Comparison of ENCODE assay signal across 18 cellular contexts in the genomic region with DNA sequence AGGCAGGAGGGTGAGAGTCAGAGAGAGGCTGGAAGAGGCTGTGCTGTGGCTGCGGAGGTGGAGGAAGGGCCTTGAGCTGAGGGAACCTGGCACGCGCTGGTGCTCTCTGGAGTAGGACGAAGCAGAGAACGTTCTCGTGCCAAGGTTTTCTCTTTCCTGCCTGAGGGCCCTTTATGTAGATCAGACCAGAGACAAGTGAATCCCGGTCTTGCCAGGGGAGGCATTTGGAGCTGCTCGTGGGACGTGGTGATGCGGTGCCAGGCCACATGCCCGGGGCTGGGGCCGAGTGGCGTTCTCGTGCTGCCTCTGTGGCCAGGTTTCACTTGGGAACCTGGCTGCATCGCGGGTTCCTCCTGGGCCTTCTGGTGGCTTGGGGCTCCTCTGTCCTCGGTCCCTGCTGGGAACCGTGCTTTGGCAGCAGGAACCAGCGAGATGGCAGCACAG. TPM values are rescaled to one million over a fixed set of nuclear protein-coding genes. Genes with fewer than 3 reads are reported as not detected.
DNase-seq lines count a peak whose midpoint lies in the region; ATAC-seq, FAIRE-seq and TF ChIP-seq lines count a peak whose summit lies in the region.
"Had no signal": no experiment of that assay in that cellular context is flagged by ENCODE, and none has a peak within 500 bp of the region (broad histone marks: within the 10 kb centered on the region; RNA-seq: fewer than 3 reads in every experiment).

No MANE protein-coding gene starts in this region.

- TF ChIP-seq POLR2A in sigmoid colon (IDR thresholded peaks at IDR 0.05): no peak

- peaks cover 90% of the 10 kb centered on the region for H3K79me2 ChIP-seq in astrocyte (ENCODE audit: insufficient read depth, low read length)

- POLR2A ChIA-PET in HEK293 (lab: Yijun Ruan, JAX): no interaction called here

- peak; percentile 39 to 69 for ATAC-seq in left cardiac atrium
- ATAC-seq in HG03135 (IDR thresholded peaks at IDR 0.05; ENCODE audit: unreplicated experiment): no peak
- ATAC-seq in activated naive CD8-positive, alpha-beta T cell treated with anti-CD3 and anti-CD28 coated beads, Interleukin-2, amount 50 U/mL, for 24 hours: no peak
- ATAC-seq: activated CD8-positive, alpha-beta memory T cell treated with anti-CD3 and anti-CD28 coated beads, Interleukin-2, amount 10 ng/mL, durations not matched to agents 7 days and 5 days; SK-N-SH treated with all-trans-retinoic acid at 6 μM for 48 hours; stimulated activated naive CD8-positive, alpha-beta T cell treated with anti-CD3 and anti-CD28 coated beads, Interleukin-15, amount 100 ng/mL, for 72 hours had no signal

- peaks cover 97% of the 10 kb centered on the region for H4K20me1 ChIP-seq in astrocyte (ENCODE audit: insufficient read depth, low read length)

- CTCF ChIA-PET in HEK293 (lab: Yijun Ruan, JAX): interaction anchor here (0.9 to 1.7 kb wide), 2 partner anchors 8 to 22 kb away, joined by 3 to 7 read pairs; no protein-coding TSS in a partner anchor

- no peaks in the 10 kb centered on the region for H3K9me3 Mint-ChIP-seq in astrocyte (ENCODE audit: unreplicated experiment)
- no peaks in the 10 kb centered on the region for H3K9me3 Mint-ChIP-seq in activated naive CD8-positive, alpha-beta T cell treated with anti-CD3 and anti-CD28 coated beads, Interleukin-2, amount 50 U/mL, for 24 hours
- H3K9me3 Mint-ChIP-seq: stimulated activated naive CD8-positive, alpha-beta T cell treated with anti-CD3 and anti-CD28 coated beads, Interleukin-15, amount 100 ng/mL, for 72 hours had no signal

- H3K9ac ChIP-seq in astrocyte (ENCODE audit: low read length): no peak overlapping the region

- TF ChIP-seq EP300 in sigmoid colon (IDR thresholded peaks at IDR 0.05): no peak

- peak overlapping the region; percentile 38 for H3K27ac Mint-ChIP-seq in astrocyte (ENCODE audit: unreplicated experiment)
- H3K27ac Mint-ChIP-seq in activated naive CD8-positive, alpha-beta T cell treated with anti-CD3 and anti-CD28 coated beads, Interleukin-2, amount 50 U/mL, for 24 hours: no peak overlapping the region
- H3K27ac Mint-ChIP-seq: activated CD8-positive, alpha-beta memory T cell treated with anti-CD3 and anti-CD28 coated beads, Interleukin-2, amount 10 ng/mL, durations not matched to agents 7 days and 5 days had no signal

- H3K27me3 ChIP-seq in astrocyte (ENCODE audit: insufficient read depth, low read length) (no peaks in the 10 kb centered on the region), sigmoid colon (no peaks in the 10 kb centered on the region)
- H3K27me3 ChIP-seq: BLaER1 treated with 17β-estradiol and CSF1 and Interleukin-3, amounts not matched to agents 10 nM and 100 nM had no signal

- no peak overlapping the region for H2AFZ ChIP-seq in astrocyte (ENCODE audit: low read depth, low read length)

- H3K4me1 ChIP-seq in HEK293 (ENCODE audit: control insufficient read depth, insufficient read depth, low read length) (no peaks in the 10 kb centered on the region; the same call in 1 of the 2 replicates), astrocyte (ENCODE audit: insufficient read depth, low read length) (peaks cover 10% of the 10 kb centered on the region), sigmoid colon (peaks cover 0 to 48% (median 35%) of the 10 kb centered on the region in 4 donors)

- H3K36me3 ChIP-seq in HEK293 (ENCODE audit: control insufficient read depth in 2 of 2, insufficient read depth in 1 of 2, low read length in 2 of 2): peaks cover 0 to 22% of the 10 kb centered on the region in 2 experiments; a peak in 2 of 3 replicates
- H3K36me3 ChIP-seq in astrocyte (ENCODE audit: insufficient read depth, low read length): peaks cover 3% of the 10 kb centered on the region
- H3K36me3 ChIP-seq in sigmoid colon: peaks cover 0 to 13% (median under 1%) of the 10 kb centered on the region in 4 donors

- no peak overlapping the region for H3K4me3 Mint-ChIP-seq in astrocyte (ENCODE audit: unreplicated experiment)
- no peak overlapping the region for H3K4me3 Mint-ChIP-seq in activated naive CD8-positive, alpha-beta T cell treated with anti-CD3 and anti-CD28 coated beads, Interleukin-2, amount 50 U/mL, for 24 hours
- H3K4me3 Mint-ChIP-seq: activated CD8-positive, alpha-beta memory T cell treated with anti-CD3 and anti-CD28 coated beads, Interleukin-2, amount 10 ng/mL, durations not matched to agents 7 days and 5 days; stimulated activated naive CD8-positive, alpha-beta T cell treated with anti-CD3 and anti-CD28 coated beads, Interleukin-15, amount 100 ng/mL, for 72 hours had no signal

- FAIRE-seq in astrocyte (lab: Jason Lieb, UNC): no peak

- H3K4me3 ChIP-seq in HEK293 (ENCODE audit: low read depth, low read length): no peak overlapping the region
- no peak overlapping the region for H3K4me3 ChIP-seq in astrocyte (ENCODE audit: insufficient read depth, low read depth, low read length)
- H3K4me3 ChIP-seq in sigmoid colon: no peak overlapping the region
- H3K4me3 ChIP-seq: BLaER1 treated with 17β-estradiol and CSF1 and Interleukin-3, amounts not matched to agents 10 nM and 100 nM; smooth muscle cell had no signal

- H3K27me3 Mint-ChIP-seq in astrocyte (ENCODE audit: low read depth, unreplicated experiment): no peaks in the 10 kb centered on the region
- H3K27me3 Mint-ChIP-seq in activated naive CD8-positive, alpha-beta T cell treated with anti-CD3 and anti-CD28 coated beads, Interleukin-2, amount 50 U/mL, for 24 hours: no peaks in the 10 kb centered on the region
- H3K27me3 Mint-ChIP-seq: activated CD8-positive, alpha-beta memory T cell treated with anti-CD3 and anti-CD28 coated beads, Interleukin-2, amount 10 ng/mL, durations not matched to agents 7 days and 5 days; stimulated activated naive CD8-positive, alpha-beta T cell treated with anti-CD3 and anti-CD28 coated beads, Interleukin-15, amount 100 ng/mL, for 72 hours had no signal

- H3K9me3 ChIP-seq in HEK293 (ENCODE audit: control insufficient read depth, insufficient read depth, low read depth, low read length) (no peaks in the 10 kb centered on the region), astrocyte (ENCODE audit: insufficient read depth, low read depth, low read length) (no peaks in the 10 kb centered on the region), sigmoid colon (no peaks in the 10 kb centered on the region)

- intact Hi-C loops in left cardiac atrium (cut with DNase I): loop anchor here in 1 of 2 donors (10.0 kb wide), 1 partner anchor 48 kb away; no protein-coding TSS in a partner anchor
- intact Hi-C loops in sigmoid colon (cut with DNase I): loop anchor here (5.0 kb wide), 1 partner anchor 46 kb away; no protein-coding TSS in a partner anchor

- TF ChIP-seq CTCF in HEK293 (tag by site-specific recombination; IDR thresholded peaks at IDR 0.05): no peak
- no peak for TF ChIP-seq CTCF in astrocyte (IDR thresholded peaks at IDR 0.05; ENCODE audit: insufficient read depth, low read depth, low read length)
- TF ChIP-seq CTCF in sigmoid colon (IDR thresholded peaks at IDR 0.05): no peak

- H3K4me1 Mint-ChIP-seq in astrocyte (ENCODE audit: low read depth, unreplicated experiment): peaks cover 12% of the 10 kb centered on the region
- peaks cover 5% of the 10 kb centered on the region for H3K4me1 Mint-ChIP-seq in activated naive CD8-positive, alpha-beta T cell treated with anti-CD3 and anti-CD28 coated beads, Interleukin-2, amount 50 U/mL, for 24 hours

- no peak overlapping the region for H3K4me2 ChIP-seq in astrocyte (ENCODE audit: low read length)
- H3K4me2 ChIP-seq: BLaER1 treated with 17β-estradiol and CSF1 and Interleukin-3, amounts not matched to agents 10 nM and 100 nM; smooth muscle cell had no signal

- WGBS in sigmoid colon, 2 donors: 93 to 97% methylated on average over 19 of the region's 19 CpGs

- H3K27ac ChIP-seq in HEK293 (ENCODE audit: extremely low read depth, low read depth, low read length) (no peak overlapping the region), astrocyte (ENCODE audit: low read depth, low read length) (no peak overlapping the region), sigmoid colon (peak overlapping the region; percentile 15 to 80 (median 77))

- DNase-seq in astrocyte (ENCODE audit: low read depth): no peak
- DNase-seq in left cardiac atrium: no peak
- DNase-seq in sigmoid colon: peak; percentile 91
- no peak for DNase-seq in activated naive CD8-positive, alpha-beta T cell treated with anti-CD3 and anti-CD28 coated beads, Interleukin-2, amount 50 U/mL, for 24 hours
- DNase-seq in stimulated activated CD4-positive, alpha-beta T cell treated with anti-CD3 and anti-CD28 coated beads, Interleukin-1b, Interleukin-23, amount 100 ng/mL, for 48 hours: no peak
- no peak for DNase-seq in stimulated activated CD4-positive, alpha-beta T cell treated with anti-CD3 and anti-CD28 coated beads, Interleukin-2, amount 100 ng/mL, for 24 hours
- DNase-seq: activated CD8-positive, alpha-beta memory T cell treated with anti-CD3 and anti-CD28 coated beads, Interleukin-2, amount 10 ng/mL, durations not matched to agents 7 days and 5 days; activated naive CD4-positive, alpha-beta T cell treated with Interleukin-2 at 50 U/mL for 16 hours; NCI-H1436 treated with DMSO at 0.1 percent for 48 hours; NCI-H510A; occipital lobe; OCI-M1; stimulated activated naive CD8-positive, alpha-beta T cell treated with anti-CD3 and anti-CD28 coated beads, Interleukin-15, amount 100 ng/mL, for 72 hours had no signal

- H3K36me3 Mint-ChIP-seq in astrocyte (ENCODE audit: low read depth, unreplicated experiment): no peaks in the 10 kb centered on the region
- peaks cover 3% of the 10 kb centered on the region for H3K36me3 Mint-ChIP-seq in activated naive CD8-positive, alpha-beta T cell treated with anti-CD3 and anti-CD28 coated beads, Interleukin-2, amount 50 U/mL, for 24 hours (ENCODE audit: low read depth)

TF ChIP-seq in HEK293, 187 proteins besides CTCF, POLR2A, EP300 and RAD21 (continues in another document):
- TF ChIP-seq ZNF600 (tag by site-specific recombination; IDR thresholded peaks at IDR 0.05) (0 out of 2 replicates have a peak, but pooled peaks have one; percentile 17), ZIC2 (tag by site-specific recombination; IDR thresholded peaks at IDR 0.05) (no peak; the same call in none of the 2 replicates), ZNF239 (tag by site-specific recombination; IDR thresholded peaks at IDR 0.05) (no peak), TCF7L2 (IDR thresholded peaks at IDR 0.05; ENCODE audit: borderline replicate concordance, low read depth, low read length) (no peak)

RNA-seq across cellular contexts. Expression of gene KDM4B, which starts 54.2 kb away (rescaled TPM):
- total RNA-seq in astrocyte: 55.2 and 61.4 TPM in 2 replicates
- 10 to 100 TPM; 22.2 to 27.8 TPM for total RNA-seq in left cardiac atrium
- 10 to 100 TPM; 20.7 to 46.5 (median 28.8) TPM for total RNA-seq in sigmoid colon
- polyA plus RNA-seq in sigmoid colon: 10 to 100 TPM in 2 of 3 donors, 1 to 10 TPM in 1; 7.2 to 24.0 (median 11.3) TPM

Comparison
In these comparisons a context has a peak if more than half of its experiments do, and no peak if none do; other contexts are left out.
1. H3K27ac ChIP-seq: peak in sigmoid colon (4 of 4); none in HEK293 (single experiment) and astrocyte (single experiment).
2. ATAC-seq: peak in left cardiac atrium (2 of 2); none in HG03135 (single experiment) and activated naive CD8-positive, alpha-beta T cell treated with anti-CD3 and anti-CD28 coated beads, Interleukin-2, amount 50 U/mL, for 24 hours (single experiment).